In the genomic region with DNA sequence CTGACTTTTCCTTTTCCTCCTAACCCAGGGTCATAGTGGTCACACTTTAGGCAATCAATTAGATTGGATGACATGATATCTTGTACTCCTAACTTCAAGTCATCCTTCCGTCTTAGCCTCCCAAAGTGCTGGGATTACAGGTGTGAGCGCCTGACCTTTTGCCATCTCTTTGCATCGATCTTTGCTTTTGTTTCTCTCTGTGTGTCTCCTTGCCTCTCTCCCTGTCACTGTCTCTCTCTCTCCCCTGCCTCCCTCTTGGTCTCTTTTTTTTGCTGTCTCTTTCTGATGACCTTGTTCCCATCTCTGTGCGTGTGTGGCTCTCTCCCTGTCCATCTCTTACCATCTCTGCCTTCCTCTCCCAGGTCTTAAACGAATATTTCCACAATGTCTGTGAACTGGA, we compare ENCODE assay signal across 7 cellular contexts. TPM values are rescaled to one million over a fixed set of nuclear protein-coding genes. Genes with fewer than 3 reads are reported as not detected.
DNase-seq lines count a peak whose midpoint lies in the region; ATAC-seq, FAIRE-seq and TF ChIP-seq lines count a peak whose summit lies in the region.
"Not testable (repeated sequence)": the region's sequence is repeated elsewhere in the genome, so short reads cannot be mapped to it uniquely, and the experiment has no call there.

No MANE protein-coding gene starts in this region.

- 17 to 27% methylated on average over 5 of the region's 5 CpGs for WGBS in esophagus, 2 donors
- 18 to 24% methylated on average over 5 of the region's 5 CpGs for WGBS in lower leg skin, 2 donors
- WGBS in psoas muscle, 3 donors, result 19 to 23% (median 22%) methylated on average over 5 of the region's 5 CpGs

- not testable (repeated sequence) for H3K27me3 Mint-ChIP-seq in activated naive CD8-positive, alpha-beta T cell treated with anti-CD3 and anti-CD28 coated beads, Interleukin-2, amount 10 ng/mL, durations not matched to agents 7 days and 5 days

- not testable (repeated sequence) for H3K36me3 Mint-ChIP-seq in activated naive CD8-positive, alpha-beta T cell treated with anti-CD3 and anti-CD28 coated beads, Interleukin-2, amount 10 ng/mL, durations not matched to agents 7 days and 5 days

- H3K4me1 Mint-ChIP-seq in activated naive CD8-positive, alpha-beta T cell treated with anti-CD3 and anti-CD28 coated beads, Interleukin-2, amount 10 ng/mL, durations not matched to agents 7 days and 5 days, result peaks cover 33% of the 10 kb centered on the region

- ATAC-seq in HG02973 (IDR thresholded peaks at IDR 0.05; ENCODE audit: unreplicated experiment) (peak; percentile 6), psoas muscle (peak in 1 of 4 donors; percentile 3)
- not testable (repeated sequence) for ATAC-seq in RWPE2 (ENCODE audit: low read depth); activated naive CD8-positive, alpha-beta T cell treated with anti-CD3 and anti-CD28 coated beads, Interleukin-2, amount 10 ng/mL, durations not matched to agents 7 days and 5 days (ENCODE audit: low read depth)

- H3K36me3 ChIP-seq in RWPE2 (ENCODE audit: low read depth), result peaks cover 26% of the 10 kb centered on the region
- H3K36me3 ChIP-seq in esophagus (ENCODE audit: control insufficient read depth in 2 of 2, insufficient read depth in 2 of 2, low read length in 1 of 2); psoas muscle (ENCODE audit: insufficient read depth in 1 of 2, low read depth in 1 of 2): not testable (repeated sequence)

- H3K9me3 Mint-ChIP-seq in activated naive CD8-positive, alpha-beta T cell treated with anti-CD3 and anti-CD28 coated beads, Interleukin-2, amount 10 ng/mL, durations not matched to agents 7 days and 5 days, result not testable (repeated sequence)

- H3K9me3 ChIP-seq in RWPE2 (ENCODE audit: severe bottlenecking); esophagus (ENCODE audit: control insufficient read depth in 2 of 2, insufficient read depth in 1 of 2, low read depth in 1 of 2, low read length in 1 of 2); psoas muscle: not testable (repeated sequence)

- peak overlapping the region; percentile 99 for H3K27ac Mint-ChIP-seq in activated naive CD8-positive, alpha-beta T cell treated with anti-CD3 and anti-CD28 coated beads, Interleukin-2, amount 10 ng/mL, durations not matched to agents 7 days and 5 days

- H3K4me3 ChIP-seq in RWPE2 (ENCODE audit: severe bottlenecking), result peak overlapping the region; percentile 89
- peak overlapping the region; percentile 96 to 99 for H3K4me3 ChIP-seq in esophagus (ENCODE audit: low read depth in 1 of 2, low read length in 2 of 2)
- peak overlapping the region; percentile 61 for H3K4me3 ChIP-seq in lower leg skin (ENCODE audit: low read depth, poor library complexity, severe bottlenecking)
- H3K4me3 ChIP-seq in psoas muscle, result peak overlapping the region; percentile 92

- H3K4me3 Mint-ChIP-seq in activated naive CD8-positive, alpha-beta T cell treated with anti-CD3 and anti-CD28 coated beads, Interleukin-2, amount 10 ng/mL, durations not matched to agents 7 days and 5 days, result peak overlapping the region; percentile 95

- not testable (repeated sequence) for H3K27me3 ChIP-seq in RWPE2 (ENCODE audit: insufficient read depth, poor library complexity, severe bottlenecking); esophagus (ENCODE audit: control insufficient read depth in 1 of 2, insufficient read depth in 2 of 2, low read length in 2 of 2); psoas muscle (ENCODE audit: insufficient read depth in 3 of 3, low read length in 2 of 3)

- POLR2A ChIA-PET in activated naive CD8-positive, alpha-beta T cell treated with anti-CD3 and anti-CD28 coated beads, Interleukin-2, amount 10 ng/mL, durations not matched to agents 7 days and 5 days (lab: Charles Lee), result not testable (repeated sequence)

- not testable (repeated sequence) for TF ChIP-seq CTCF in RWPE2 (IDR thresholded peaks at IDR 0.05; ENCODE audit: poor library complexity, severe bottlenecking); lower leg skin (IDR thresholded peaks at IDR 0.05); psoas muscle (IDR thresholded peaks at IDR 0.05)

- not testable (repeated sequence) for TF ChIP-seq POLR2A in GM12891 (IDR thresholded peaks at IDR 0.05; ENCODE audit: low read depth, low read length); lower leg skin (IDR thresholded peaks at IDR 0.05)

- H3K27ac ChIP-seq in RWPE2 (ENCODE audit: poor library complexity, severe bottlenecking), result peak overlapping the region; percentile 36
- not testable (repeated sequence) for H3K27ac ChIP-seq in esophagus (ENCODE audit: low read depth in 2 of 2, low read length in 1 of 2)
- peak overlapping the region; percentile 68 for H3K27ac ChIP-seq in psoas muscle

- DNase-seq in GM12891 (ENCODE audit: insufficient read length, low spot score); RWPE2 (ENCODE audit: low spot score); activated naive CD8-positive, alpha-beta T cell treated with anti-CD3 and anti-CD28 coated beads, Interleukin-2, amount 10 ng/mL, durations not matched to agents 7 days and 5 days; lower leg skin (ENCODE audit: low spot score in 2 of 2); psoas muscle: not testable (repeated sequence)

- intact Hi-C loops in lower leg skin (cut with DNase I; ENCODE audit: low total_unique reads); psoas muscle (cut with DNase I): not testable (repeated sequence)

- peak; percentile 90 for FAIRE-seq in GM12891 (lab: Jason Lieb, UNC)

- not testable (repeated sequence) for H3K4me1 ChIP-seq in RWPE2 (ENCODE audit: insufficient read depth, poor library complexity, severe bottlenecking); esophagus (ENCODE audit: control insufficient read depth in 2 of 2, insufficient read depth in 2 of 2, low read length in 1 of 2); psoas muscle

RNA-seq across cellular contexts. Expression of a gene that starts 0.9 kb away (rescaled TPM):
- polyA plus RNA-seq in GM12891 (2012; ENCODE audit: low read depth, missing spikeins), result 13.0 TPM
- 10 to 100 TPM; 29.2 to 34.2 TPM for total RNA-seq in activated naive CD8-positive, alpha-beta T cell treated with anti-CD3 and anti-CD28 coated beads, Interleukin-2, amount 10 ng/mL, durations not matched to agents 7 days and 5 days
- 1 to 10 TPM; 5.6 to 7.4 TPM for polyA plus RNA-seq in esophagus
- total RNA-seq in lower leg skin, result 10 to 100 TPM in 1 of 4 donors, 1 to 10 TPM in 3; 5.6 to 10.4 (median 8.9) TPM
- total RNA-seq in psoas muscle, result 10 to 100 TPM; 24.8 to 34.7 (median 30.4) TPM
- 10 to 100 TPM; 16.0 to 26.5 (median 19.1) TPM for polyA plus RNA-seq in psoas muscle
